ENCODE assay signal across 1 cellular context in genomic region chr15:33016405-33017024, GRCh38.
TF ChIP-seq lines count a peak whose summit lies in the region.

No MANE protein-coding gene starts in this region.

TF ChIP-seq in IMR-90, 13 proteins besides CTCF, POLR2A, EP300 and RAD21:
- TF ChIP-seq BHLHE40 (IDR thresholded peaks at IDR 0.05; ENCODE audit: low read depth, low read length) (no peak), NFE2L2 (IDR thresholded peaks at IDR 0.05; ENCODE audit: low read depth, low read length) (no peak), MAFK (IDR thresholded peaks at IDR 0.05; ENCODE audit: low read depth, low read length) (no peak), CHD1 (IDR thresholded peaks at IDR 0.05; ENCODE audit: low read depth, low read length) (no peak), CEBPB (IDR thresholded peaks at IDR 0.05; ENCODE audit: low read depth, low read length) (no peak), MXI1 (IDR thresholded peaks at IDR 0.05; ENCODE audit: borderline replicate concordance, low read depth, low read length) (no peak), RCOR1 (IDR thresholded peaks at IDR 0.05; ENCODE audit: insufficient replicate concordance, low read length) (no peak), MAZ (IDR thresholded peaks at IDR 0.05; ENCODE audit: borderline replicate concordance, low read depth, low read length) (no peak), ELK1 (IDR thresholded peaks at IDR 0.05; ENCODE audit: borderline replicate concordance, low read depth, low read length) (no peak), RFX5 (IDR thresholded peaks at IDR 0.05; ENCODE audit: low read depth, low read length) (no peak), SMC3 (IDR thresholded peaks at IDR 0.05; ENCODE audit: low read depth, low read length) (no peak), FOS (IDR thresholded peaks at IDR 0.05; ENCODE audit: low read depth, low read length) (no peak)
TF ChIP-seq in IMR-90: peak in this region for 0.
